Comparison of ENCODE assay signal across 22 cellular contexts in genomic region chr4:73299548-73300280, GRCh38. TPM values are rescaled to one million over a fixed set of nuclear protein-coding genes. Genes with fewer than 3 reads are reported as not detected.
DNase-seq lines count a peak whose midpoint lies in the region; ATAC-seq, FAIRE-seq and TF ChIP-seq lines count a peak whose summit lies in the region.
"Had no signal": no experiment of that assay in that cellular context is flagged by ENCODE, and none has a peak within 500 bp of the region (broad histone marks: within the 10 kb centered on the region; RNA-seq: fewer than 3 reads in every experiment).

No MANE protein-coding gene starts in this region.

- H3K79me1 ChIP-seq in neuronal stem cell (ENCODE audit: low read depth, low read length): no peaks in the 10 kb centered on the region
- no peaks in the 10 kb centered on the region for H3K79me1 ChIP-seq in trophoblast cell (ENCODE audit: low read length)

- in situ Hi-C loops in HepG2 (cut with HindIII; ENCODE audit: extremely low pct_ligation_motif_present, low pct_unique_long_range_greater_than_20kb): loop anchor here (25.0 kb wide), 1 partner anchor 838 kb away; no protein-coding TSS in a partner anchor

- POLR2A ChIA-PET in HepG2 (lab: Yijun Ruan, JAX): interaction anchor here (0.7 kb wide), 1 partner anchor 41 kb away, joined by 6 read pairs; the partner anchor contains the start of gene ANKRD17

- no peaks in the 10 kb centered on the region for H4K20me1 ChIP-seq in HepG2 (ENCODE audit: insufficient read depth, low read length)
- H4K20me1 ChIP-seq: BLaER1 treated with 17β-estradiol and CSF1 and Interleukin-3, amounts not matched to agents 10 nM and 100 nM had no signal

- H3K27me3 ChIP-seq in HepG2 (ENCODE audit: control insufficient read depth in 1 of 2, insufficient read depth in 2 of 2, low read length in 2 of 2) (no peaks in the 10 kb centered on the region; a peak in 1 of 5 replicates), right lobe of liver (no peaks in the 10 kb centered on the region), neuronal stem cell (ENCODE audit: control insufficient read depth in 3 of 3, insufficient read depth in 3 of 3, low read depth in 1 of 3, low read length in 3 of 3) (no peaks in the 10 kb centered on the region), trophoblast cell (ENCODE audit: insufficient read depth, low read length) (no peaks in the 10 kb centered on the region), dorsolateral prefrontal cortex (no peaks in the 10 kb centered on the region)
- H3K27me3 ChIP-seq: BLaER1 treated with 17β-estradiol and CSF1 and Interleukin-3, amounts not matched to agents 10 nM and 100 nM had no signal

- ATAC-seq in HepG2: peak; percentile 88
- no peak for ATAC-seq in right lobe of liver
- ATAC-seq in HG03342 (IDR thresholded peaks at IDR 0.05; ENCODE audit: unreplicated experiment): no peak
- ATAC-seq: A549; CD8-positive, alpha-beta T cell had no signal

- TF ChIP-seq CTCF in HepG2 (CRISPR knock-in tag; IDR thresholded peaks at IDR 0.05): no peak
- no peak for TF ChIP-seq CTCF in right lobe of liver (IDR thresholded peaks at IDR 0.05)
- no peak for TF ChIP-seq CTCF in dorsolateral prefrontal cortex (IDR thresholded peaks at IDR 0.05 in 54 of 56, conservative IDR thresholded peaks at IDR 0.05 in 2 of 56; ENCODE audit: low read depth in 1 of 56, partially characterized antibody in 56 of 56)

- H3K79me2 ChIP-seq in HepG2 (ENCODE audit: insufficient read depth, low read length): no peaks in the 10 kb centered on the region
- H3K79me2 ChIP-seq in trophoblast cell (ENCODE audit: control insufficient read depth, insufficient read depth, low read length, poor library complexity): no peaks in the 10 kb centered on the region

- no peak for TF ChIP-seq RAD21 in HepG2 (CRISPR knock-in tag; IDR thresholded peaks at IDR 0.05)

- H3K4ac ChIP-seq in neuronal stem cell (ENCODE audit: low read length) (no peak overlapping the region), trophoblast cell (ENCODE audit: low read depth, low read length) (no peak overlapping the region)

- H2BK5ac ChIP-seq in neuronal stem cell (ENCODE audit: low read length) (no peak overlapping the region), trophoblast cell (ENCODE audit: low read depth, low read length, poor library complexity) (no peak overlapping the region)

- H3K4me2 ChIP-seq in HepG2 (ENCODE audit: low read depth, low read length) (peak overlapping the region; percentile 31; the same call in 1 of the 2 replicates), neuronal stem cell (ENCODE audit: insufficient read depth, low read length, poor library complexity, severe bottlenecking) (no peak overlapping the region), trophoblast cell (ENCODE audit: low read length) (no peak overlapping the region)
- H3K4me2 ChIP-seq: A549; BLaER1 treated with 17β-estradiol and CSF1 and Interleukin-3, amounts not matched to agents 10 nM and 100 nM had no signal

- no peak overlapping the region for H4K8ac ChIP-seq in neuronal stem cell (ENCODE audit: low read depth, low read length)
- H4K8ac ChIP-seq in trophoblast cell (ENCODE audit: low read depth, low read length): no peak overlapping the region

- no peak for FAIRE-seq in HepG2 (lab: Jason Lieb, UNC)
- FAIRE-seq: A549, D721Med, G401.6, GM12891, GM19239 had no signal

- no peak overlapping the region for H2BK120ac ChIP-seq in neuronal stem cell (ENCODE audit: low read depth, low read length)
- no peak overlapping the region for H2BK120ac ChIP-seq in trophoblast cell (ENCODE audit: insufficient read depth, low read length, poor library complexity)

- TF ChIP-seq POLR2A in HepG2 (IDR thresholded peaks at IDR 0.05; ENCODE audit: insufficient read depth in 1 of 2, low read depth in 2 of 2, low read length in 2 of 2): no peak
- TF ChIP-seq POLR2A in right lobe of liver (IDR thresholded peaks at IDR 0.05): no peak

- TF ChIP-seq EP300 in HepG2 (IDR thresholded peaks at IDR 0.05; ENCODE audit: low read depth in 2 of 2, low read length in 2 of 2) (no peak), HepG2 (CRISPR knock-in tag; IDR thresholded peaks at IDR 0.05; ENCODE audit: borderline replicate concordance) (no peak)

- WGBS in HepG2 (ENCODE audit: low lambda C conversion rate): 46% methylated on average over 15 of the region's 25 CpGs
- WGBS in right lobe of liver (ENCODE audit: insufficient coverage, low coverage, low lambda C conversion rate, missing lambda C conversion rate): 87% methylated on average over 8 of the region's 25 CpGs
- WGBS in neuronal stem cell (ENCODE audit: extremely low coverage in 2 of 2, insufficient read length in 2 of 2, insufficient replicate concordance in 1 of 2), 2 donors: no CpG with 5 or more reads among the region's 25 CpGs
- WGBS in trophoblast cell (ENCODE audit: extremely low coverage, insufficient coverage, insufficient read length): no CpG with 5 or more reads among the region's 25 CpGs

- H4K91ac ChIP-seq in neuronal stem cell (ENCODE audit: low read depth, low read length, poor library complexity) (no peak overlapping the region), trophoblast cell (ENCODE audit: low read depth, low read length) (no peak overlapping the region)

- H3K9me3 ChIP-seq in HepG2 (ENCODE audit: low read length) (no peaks in the 10 kb centered on the region), right lobe of liver (no peaks in the 10 kb centered on the region), neuronal stem cell (replicated peaks in 1 of 2; ENCODE audit: control insufficient read depth in 2 of 2, insufficient read depth in 1 of 2, low read depth in 1 of 2, low read length in 2 of 2) (peaks cover 0 to 2% of the 10 kb centered on the region in 2 donors), trophoblast cell (ENCODE audit: insufficient read depth, low read depth, low read length) (peaks cover 3% of the 10 kb centered on the region)
- H3K9me3 ChIP-seq: A549; BLaER1 treated with 17β-estradiol and CSF1 and Interleukin-3, amounts not matched to agents 10 nM and 100 nM; Caco-2 had no signal

- H3K36me3 ChIP-seq in HepG2 (replicated peaks in 1 of 2; ENCODE audit: control insufficient read depth in 1 of 2, insufficient read depth in 2 of 2, low read length in 2 of 2) (no peaks in the 10 kb centered on the region), right lobe of liver (no peaks in the 10 kb centered on the region), neuronal stem cell (replicated peaks in 1 of 2; ENCODE audit: control insufficient read depth in 2 of 2, insufficient read depth in 2 of 2, low read length in 2 of 2) (no peaks in the 10 kb centered on the region), trophoblast cell (ENCODE audit: control insufficient read depth in 1 of 2, insufficient read depth in 2 of 2, low read length in 2 of 2) (no peaks in the 10 kb centered on the region)
- H3K36me3 ChIP-seq: BLaER1 treated with 17β-estradiol and CSF1 and Interleukin-3, amounts not matched to agents 10 nM and 100 nM had no signal

- H2AFZ ChIP-seq in HepG2 (ENCODE audit: low read length): no peak overlapping the region
- no peak overlapping the region for H2AFZ ChIP-seq in neuronal stem cell (ENCODE audit: low read length)
- no peak overlapping the region for H2AFZ ChIP-seq in trophoblast cell (ENCODE audit: insufficient read depth, low read length, poor library complexity)

- no peak overlapping the region for H2BK12ac ChIP-seq in neuronal stem cell (ENCODE audit: low read length)
- no peak overlapping the region for H2BK12ac ChIP-seq in trophoblast cell (ENCODE audit: low read length)

- no peak overlapping the region for H2AK5ac ChIP-seq in neuronal stem cell (ENCODE audit: low read depth, low read length)
- no peak overlapping the region for H2AK5ac ChIP-seq in trophoblast cell (ENCODE audit: low read length)

- DNase-seq in HepG2 (ENCODE audit: low spot score) (no peak), right lobe of liver (no peak), neuronal stem cell (ENCODE audit: low spot score) (no peak), trophoblast cell (peak; percentile 20 to 61), NCI-H1048 (lab: John Stamatoyannopoulos, UW) (no peak), dorsolateral prefrontal cortex (no peak)
- DNase-seq: AML-193; Caco-2; Calu3; CD4-positive, alpha-beta T cell; CD8-positive, alpha-beta T cell; DMS79 treated with DMSO at 0.1 percent for 48 hours; GF-D8 had no signal

- CTCF ChIA-PET in HepG2 (lab: Yijun Ruan, JAX; ENCODE audit: low intra/inter-chr PET ratio, low total read pairs): no interaction called here

- H4K12ac ChIP-seq in trophoblast cell (ENCODE audit: low read depth, low read length): no peak overlapping the region

- H3K4me1 ChIP-seq in HepG2 (ENCODE audit: insufficient read depth, low read length): peaks cover 6% of the 10 kb centered on the region; the same call in 1 of the 2 replicates
- H3K4me1 ChIP-seq in right lobe of liver: no peaks in the 10 kb centered on the region
- no peaks in the 10 kb centered on the region for H3K4me1 ChIP-seq in neuronal stem cell (ENCODE audit: control insufficient read depth in 2 of 2, insufficient read depth in 1 of 2, low read depth in 1 of 2, low read length in 2 of 2)
- peaks cover 0 to 2% of the 10 kb centered on the region in 2 experiments for H3K4me1 ChIP-seq in trophoblast cell (ENCODE audit: control insufficient read depth in 1 of 2, insufficient read depth in 2 of 2, low read length in 2 of 2)
- H3K4me1 ChIP-seq: A549; BLaER1 treated with 17β-estradiol and CSF1 and Interleukin-3, amounts not matched to agents 10 nM and 100 nM had no signal

- H3K23ac ChIP-seq in neuronal stem cell (ENCODE audit: low read depth, low read length, poor library complexity) (peak overlapping the region; percentile 18), trophoblast cell (ENCODE audit: low read length) (no peak overlapping the region)

- no peak overlapping the region for H3K27ac ChIP-seq in HepG2 (ENCODE audit: extremely low read length, insufficient read depth, low read length)
- no peak overlapping the region for H3K27ac ChIP-seq in right lobe of liver
- no peak overlapping the region for H3K27ac ChIP-seq in neuronal stem cell (replicated peaks; ENCODE audit: low read length)
- no peak overlapping the region for H3K27ac ChIP-seq in trophoblast cell (ENCODE audit: low read depth, low read length)
- no peak overlapping the region for H3K27ac ChIP-seq in dorsolateral prefrontal cortex
- H3K27ac ChIP-seq: 22Rv1; A549; BLaER1 treated with 17β-estradiol and CSF1 and Interleukin-3, amounts not matched to agents 10 nM and 100 nM; C4-2B had no signal

- intact Hi-C loops in HepG2 (cut with micrococcal nuclease; ENCODE audit: unreplicated experiment): no loop called here
- intact Hi-C loops in right lobe of liver (cut with DNase I): no loop called here
- intact Hi-C loops in dorsolateral prefrontal cortex (cut with DNase I): no loop called here

- H3K14ac ChIP-seq in neuronal stem cell (ENCODE audit: low read length) (no peak overlapping the region), trophoblast cell (ENCODE audit: low read length) (no peak overlapping the region)

- H3K4me3 ChIP-seq in HepG2 (replicated peaks in 1 of 3; ENCODE audit: insufficient read depth in 1 of 3, low read depth in 2 of 3, low read length in 3 of 3): no peak overlapping the region
- no peak overlapping the region for H3K4me3 ChIP-seq in right lobe of liver
- H3K4me3 ChIP-seq in neuronal stem cell (ENCODE audit: low read length in 2 of 2): no peak overlapping the region
- no peak overlapping the region for H3K4me3 ChIP-seq in trophoblast cell (ENCODE audit: low read depth, low read length)
- H3K4me3 ChIP-seq in dorsolateral prefrontal cortex: no peak overlapping the region
- H3K4me3 ChIP-seq: A549; BLaER1 treated with 17β-estradiol and CSF1 and Interleukin-3, amounts not matched to agents 10 nM and 100 nM had no signal

- H3K18ac ChIP-seq in neuronal stem cell (ENCODE audit: low read length) (no peak overlapping the region), trophoblast cell (ENCODE audit: low read length) (peak overlapping the region; percentile 33)

- no peak overlapping the region for H2BK15ac ChIP-seq in neuronal stem cell (ENCODE audit: low read length)

- no TSS peak for BruUV-seq in HepG2 (replicated peaks; lab: Mats Ljungman, UMichigan)

- no peak overlapping the region for H3K9ac ChIP-seq in HepG2 (ENCODE audit: insufficient read depth, low read depth, low read length)
- H3K9ac ChIP-seq in neuronal stem cell (ENCODE audit: low read depth, low read length, poor library complexity): no peak overlapping the region
- no peak overlapping the region for H3K9ac ChIP-seq in trophoblast cell (ENCODE audit: low read length)
- H3K9ac ChIP-seq: BLaER1 treated with 17β-estradiol and CSF1 and Interleukin-3, amounts not matched to agents 10 nM and 100 nM had no signal

RNA-seq across cellular contexts. Expression of gene ANKRD17, which starts 41.1 kb away (rescaled TPM):
- total RNA-seq in HepG2 (2016; rRNA removed; fragmentation: Illumina TruSeq; extraction: Trizol) (61.1 and 97.9 TPM in 2 replicates), right lobe of liver (10 to 100 TPM; 25.1 to 34.0 (median 28.1) TPM), dorsolateral prefrontal cortex (100 to 1,000 TPM in 88 of 120 experiments, 10 to 100 TPM in 32; 75.6 to 126 (median 105) TPM)
- total RNA-seq in HepG2 (2016; cell fraction: cytosol; rRNA removed; fragmentation: Illumina TruSeq; extraction: Trizol; ENCODE audit: low read depth): 16.1 and 17.5 TPM in 2 replicates
- 56.4 and 90.8 TPM in 2 replicates for total RNA-seq in HepG2 (2016; cell fraction: insoluble cytoplasmic fraction; rRNA removed; fragmentation: Illumina TruSeq; extraction: Trizol)
- 33.0 and 35.8 TPM in 2 replicates for total RNA-seq in HepG2 (2016; cell fraction: membrane; rRNA removed; fragmentation: Illumina TruSeq; extraction: Trizol)
- total RNA-seq in HepG2 (2016; cell fraction: nucleus; rRNA removed; fragmentation: Illumina TruSeq; extraction: Trizol): 70.8 and 73.9 TPM in 2 replicates
- polyA plus RNA-seq in HepG2 (2011; rRNA removed): 48.9 and 55.7 TPM in 2 replicates
- polyA plus RNA-seq in HepG2 (2011; cell fraction: cytosol; rRNA removed): 30.1 and 39.4 TPM in 2 replicates
- 39.5 and 42.6 TPM in 2 replicates for polyA plus RNA-seq in HepG2 (2011; cell fraction: nucleus; rRNA removed)
- 32.6 and 35.4 TPM in 2 replicates for polyA plus RNA-seq in HepG2 (2012)
- polyA plus RNA-seq in HepG2 (2016; cell fraction: cytosol; fragmentation: Illumina TruSeq; extraction: Trizol; ENCODE audit: low read depth): 2.2 and 2.6 TPM in 2 replicates
- polyA plus RNA-seq in HepG2 (2016; cell fraction: insoluble cytoplasmic fraction; fragmentation: Illumina TruSeq; extraction: Trizol; ENCODE audit: low read depth): 64.3 and 64.9 TPM in 2 replicates
- 7.9 and 9.7 TPM in 2 replicates for polyA plus RNA-seq in HepG2 (2016; cell fraction: membrane; fragmentation: Illumina TruSeq; extraction: Trizol; ENCODE audit: low read depth)
- 49.4 and 51.3 TPM in 2 replicates for polyA plus RNA-seq in HepG2 (2016; cell fraction: nucleus; fragmentation: Illumina TruSeq; extraction: Trizol; ENCODE audit: insufficient read depth, low read depth)
- 82.8 and 91.1 TPM in 2 replicates for polyA minus RNA-seq in HepG2 (2011; rRNA and poly(A)+ RNA removed; ENCODE audit: low replicate concordance)
- polyA minus RNA-seq in HepG2 (2011; cell fraction: cytosol; rRNA and poly(A)+ RNA removed): 62.0 and 69.7 TPM in 2 replicates
- polyA minus RNA-seq in HepG2 (2011; cell fraction: nucleus; rRNA and poly(A)+ RNA removed): 141 and 147 TPM in 2 replicates
- polyA plus RNA-seq in neuronal stem cell (2013, experiment 1 of 2): 31.3 TPM
- polyA plus RNA-seq in neuronal stem cell (2013, experiment 2 of 2): 30.9 TPM
- polyA plus RNA-seq in trophoblast cell (2013): 38.9 and 39.8 TPM in 2 replicates

Comparison
In these comparisons a context has a peak if more than half of its experiments do, and no peak if none do; other contexts are left out.
1. DNase-seq: peak in trophoblast cell (2 of 2); none in HepG2 (single experiment), right lobe of liver (0 of 3), neuronal stem cell (single experiment), NCI-H1048 (single experiment) and dorsolateral prefrontal cortex (0 of 10).